Comparison of ENCODE assay signal across 1 cellular context in genomic region chr7:134878731-134879295, GRCh38.
TF ChIP-seq lines count a peak whose summit lies in the region.

No MANE protein-coding gene starts in this region.

TF ChIP-seq in HepG2, 621 proteins besides CTCF, POLR2A, EP300 and RAD21 (continued from another document and continues in another):
- TF ChIP-seq SNAPC4 (CRISPR knock-in tag; IDR thresholded peaks at IDR 0.05) (no peak), STAG1 (CRISPR knock-in tag; IDR thresholded peaks at IDR 0.05) (peak; percentile 79), PRMT3 (CRISPR knock-in tag; IDR thresholded peaks at IDR 0.05; ENCODE audit: borderline replicate concordance, low read depth) (no peak), ZBTB42 (CRISPR knock-in tag; IDR thresholded peaks at IDR 0.05) (no peak), TIGD3 (CRISPR knock-in tag; IDR thresholded peaks at IDR 0.05; ENCODE audit: borderline replicate concordance) (no peak), MTA1 (CRISPR knock-in tag; IDR thresholded peaks at IDR 0.05; ENCODE audit: borderline replicate concordance) (no peak), NRL (CRISPR knock-in tag; IDR thresholded peaks at IDR 0.05; ENCODE audit: borderline replicate concordance) (no peak), THAP8 (CRISPR knock-in tag; IDR thresholded peaks at IDR 0.05; ENCODE audit: borderline replicate concordance) (no peak), AKNA (CRISPR knock-in tag; IDR thresholded peaks at IDR 0.05; ENCODE audit: borderline replicate concordance) (no peak), ZNF780A (CRISPR knock-in tag; IDR thresholded peaks at IDR 0.05) (no peak), DMAP1 (CRISPR knock-in tag; IDR thresholded peaks at IDR 0.05) (no peak), ZBTB8A (CRISPR knock-in tag; IDR thresholded peaks at IDR 0.05; ENCODE audit: borderline replicate concordance, low read depth) (no peak), ZNF609 (CRISPR knock-in tag; IDR thresholded peaks at IDR 0.05; ENCODE audit: borderline replicate concordance) (no peak), ZNF576 (CRISPR knock-in tag; IDR thresholded peaks at IDR 0.05) (no peak), ARID4A (CRISPR knock-in tag; IDR thresholded peaks at IDR 0.05; ENCODE audit: borderline replicate concordance) (0 out of 2 replicates have a peak, but pooled peaks have one; percentile 8), BRD4 (CRISPR knock-in tag; IDR thresholded peaks at IDR 0.05) (no peak), TRIM22 (IDR thresholded peaks at IDR 0.05) (no peak), KMT2B (CRISPR knock-in tag; IDR thresholded peaks at IDR 0.05) (no peak), SMC3 (IDR thresholded peaks at IDR 0.05; ENCODE audit: low read length) (peak; percentile 55; the same call in 1 of the 2 replicates), ZSCAN12 (CRISPR knock-in tag; IDR thresholded peaks at IDR 0.05) (no peak), MEIS2 (CRISPR knock-in tag; IDR thresholded peaks at IDR 0.05) (no peak), ZNF770 (CRISPR knock-in tag; IDR thresholded peaks at IDR 0.05) (peak; percentile 89), ARNT2 (CRISPR knock-in tag; IDR thresholded peaks at IDR 0.05; ENCODE audit: low read depth) (no peak), JUND (CRISPR knock-in tag; IDR thresholded peaks at IDR 0.05) (no peak), TFAP4 (IDR thresholded peaks at IDR 0.05; ENCODE audit: borderline replicate concordance, low read depth) (peak; percentile 69; the same call in 1 of the 2 replicates), ZNF746 (CRISPR knock-in tag; IDR thresholded peaks at IDR 0.05) (no peak)
